8 cellular contexts compared by ENCODE assay signal in genomic region chr5:81852277-81853004, GRCh38.
DNase-seq lines count a peak whose midpoint lies in the region; ATAC-seq, FAIRE-seq and TF ChIP-seq lines count a peak whose summit lies in the region.

No MANE protein-coding gene starts in this region.

- TF ChIP-seq POLR2A in GM12892 (IDR thresholded peaks at IDR 0.05; ENCODE audit: low read depth, low read length) (no peak), spleen (IDR thresholded peaks at IDR 0.05) (no peak)

- H3K4me1 Mint-ChIP-seq in brain: peaks cover 99% of the 10 kb centered on the region

- WGBS in spleen, 5 donors: 6 to 11% (median 7%) methylated on average over 26 of the region's 26 CpGs

- H3K79me2 ChIP-seq in ACC112 (ENCODE audit: control insufficient read depth, insufficient read depth, low read length, unreplicated experiment): no peaks in the 10 kb centered on the region

- ATAC-seq in GM18873 (IDR thresholded peaks at IDR 0.05; ENCODE audit: low FRiP score, unreplicated experiment): no peak

- peaks cover 0 to 2% (median 0%) of the 10 kb centered on the region in 5 experiments for H3K9me3 Mint-ChIP-seq in brain

- peak; percentile 21 for FAIRE-seq in GM12892 (lab: Jason Lieb, UNC)

- H2AFZ ChIP-seq in ACC112 (ENCODE audit: low read length, unreplicated experiment): peak overlapping the region; percentile 35

- H3K27me3 Mint-ChIP-seq in brain: no peaks in the 10 kb centered on the region

- no peaks in the 10 kb centered on the region for H3K36me3 Mint-ChIP-seq in brain

- H3K27ac Mint-ChIP-seq in brain: peak overlapping the region; percentile 94 to 100 (median 99)

- H3K27me3 ChIP-seq in ACC112 (ENCODE audit: insufficient read depth, low read length): no peaks in the 10 kb centered on the region
- H3K27me3 ChIP-seq in spleen (replicated peaks in 1 of 7): no peaks in the 10 kb centered on the region

- TF ChIP-seq CTCF in brain (conservative IDR thresholded peaks at IDR 0.05) (no peak), spleen (IDR thresholded peaks at IDR 0.05 in 8 of 11, conservative IDR thresholded peaks at IDR 0.05 in 3 of 11) (no peak)

- DNase-seq in GM12892 (ENCODE audit: insufficient read length) (peak; percentile 29), NCI-H748 (lab: John Stamatoyannopoulos, UW; ENCODE audit: unreplicated experiment) (peak; percentile 70), iris pigment epithelial cell (ENCODE audit: low read depth) (peak; percentile 57), spleen (peak; percentile 89), GM19240 (ENCODE audit: insufficient read length, low spot score) (no peak)

- intact Hi-C loops in spleen (cut with DNase I; ENCODE audit: low total_unique reads): loop anchor here (5.0 kb wide), 3 partner anchors 100 to 340 kb away; partner anchors contain the start of gene SSBP2

- peak overlapping the region; percentile 83 to 97 (median 94) for H3K4me3 Mint-ChIP-seq in brain

- H3K9me3 ChIP-seq in spleen: no peaks in the 10 kb centered on the region

- H3K4me3 ChIP-seq in ACC112 (ENCODE audit: low read depth, low read length) (peak overlapping the region; percentile 75), spleen (peak overlapping the region; percentile 41 to 75 (median 50))

- H3K4me1 ChIP-seq in ACC112 (ENCODE audit: control insufficient read depth, insufficient read depth, low read length, unreplicated experiment) (peaks cover 28% of the 10 kb centered on the region), spleen (peaks cover 19 to 44% (median 39%) of the 10 kb centered on the region in 6 donors)

- peak overlapping the region; percentile 89 for H3K27ac ChIP-seq in ACC112 (ENCODE audit: low read depth, low read length)
- H3K27ac ChIP-seq in spleen: peak overlapping the region; percentile 85 to 93 (median 90)

- H3K36me3 ChIP-seq in ACC112 (ENCODE audit: insufficient read depth, low read length) (no peaks in the 10 kb centered on the region), spleen (no peaks in the 10 kb centered on the region)
